Comparison of ENCODE assay signal across 1 cellular context in genomic region chr7:100107125-100107737, GRCh38.
TF ChIP-seq lines count a peak whose summit lies in the region.

No MANE protein-coding gene starts in this region.

TF ChIP-seq in H1, 55 proteins besides CTCF, POLR2A, EP300 and RAD21:
- TF ChIP-seq HDAC6 (IDR thresholded peaks at IDR 0.05; ENCODE audit: low read depth, low read length), result no peak
- no peak for TF ChIP-seq FOSL1 (IDR thresholded peaks at IDR 0.05; ENCODE audit: insufficient read depth, low read depth, low read length)
- no peak for TF ChIP-seq JUND (IDR thresholded peaks at IDR 0.05; ENCODE audit: low read length)
- no peak for TF ChIP-seq MAFK (IDR thresholded peaks at IDR 0.05; ENCODE audit: low read depth, low read length)
- no peak for TF ChIP-seq ASH2L (IDR thresholded peaks at IDR 0.05; ENCODE audit: low read length)
- no peak for TF ChIP-seq TBP (IDR thresholded peaks at IDR 0.05; ENCODE audit: low read depth, low read length)
- no peak for TF ChIP-seq RXRA (IDR thresholded peaks at IDR 0.05; ENCODE audit: insufficient read depth, low read depth, low read length)
- TF ChIP-seq POLR2AphosphoS5 (IDR thresholded peaks at IDR 0.05; ENCODE audit: low read depth, low read length), result peak; percentile 22; the same call in 1 of the 2 replicates
- no peak for TF ChIP-seq SAP30 (IDR thresholded peaks at IDR 0.05; ENCODE audit: insufficient read depth, insufficient replicate concordance, low read length)
